ENCODE assay signal across 2 cellular contexts in the genomic region with DNA sequence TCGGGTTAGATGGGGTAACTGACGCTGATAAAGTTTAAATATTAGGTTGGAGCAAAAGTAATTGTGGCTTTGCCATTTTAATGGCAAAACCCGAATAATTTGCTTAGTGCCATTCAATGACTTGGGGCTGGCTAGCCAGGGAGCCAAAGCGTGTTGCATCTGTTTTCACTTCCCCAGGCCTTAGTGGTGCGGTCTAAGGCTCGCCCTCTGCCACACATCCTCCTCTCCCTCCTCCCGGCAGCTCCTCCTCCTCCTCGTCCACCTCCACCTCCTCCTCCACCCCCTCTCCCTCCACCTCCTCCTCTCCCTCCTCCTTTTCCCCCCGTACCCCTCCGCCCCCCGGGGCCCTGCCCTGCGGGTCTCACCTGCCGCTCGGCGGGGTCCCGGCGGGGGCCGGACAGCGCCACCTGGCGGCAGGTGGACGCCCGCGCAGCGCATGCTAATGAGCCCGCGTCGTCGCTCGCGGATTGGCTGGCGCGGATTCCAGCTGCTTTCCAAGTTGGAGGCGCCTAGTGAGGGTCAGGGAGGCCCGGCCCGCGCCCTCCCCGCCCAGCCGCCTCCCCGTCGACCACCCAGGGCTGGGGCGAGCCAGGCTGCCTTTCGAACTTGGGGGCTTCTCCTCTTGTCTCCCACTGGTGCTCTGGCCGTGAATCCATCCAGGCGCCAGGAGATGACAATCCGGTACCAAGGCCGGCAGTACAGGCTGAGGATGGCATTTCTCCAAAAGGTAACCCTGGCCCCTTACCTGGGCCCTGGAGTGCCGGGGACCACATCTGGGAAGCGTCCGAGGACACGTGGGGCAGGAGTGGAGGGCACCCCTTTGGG.
TF ChIP-seq lines count a peak whose summit lies in the region.

No MANE protein-coding gene starts in this region.

TF ChIP-seq in HEK293T, 16 proteins besides CTCF, POLR2A, EP300 and RAD21 (continued from another document):
- TF ChIP-seq CTBP1 (IDR thresholded peaks at IDR 0.05; ENCODE audit: borderline replicate concordance) = no peak
- TF ChIP-seq HDGF (IDR thresholded peaks at IDR 0.05; ENCODE audit: borderline replicate concordance) = no peak
- TF ChIP-seq TARDBP (IDR thresholded peaks at IDR 0.05) = no peak

TF ChIP-seq in SK-N-SH, 30 proteins besides CTCF, POLR2A, EP300 and RAD21 (continued from another document):
- TF ChIP-seq, protein P1, sequence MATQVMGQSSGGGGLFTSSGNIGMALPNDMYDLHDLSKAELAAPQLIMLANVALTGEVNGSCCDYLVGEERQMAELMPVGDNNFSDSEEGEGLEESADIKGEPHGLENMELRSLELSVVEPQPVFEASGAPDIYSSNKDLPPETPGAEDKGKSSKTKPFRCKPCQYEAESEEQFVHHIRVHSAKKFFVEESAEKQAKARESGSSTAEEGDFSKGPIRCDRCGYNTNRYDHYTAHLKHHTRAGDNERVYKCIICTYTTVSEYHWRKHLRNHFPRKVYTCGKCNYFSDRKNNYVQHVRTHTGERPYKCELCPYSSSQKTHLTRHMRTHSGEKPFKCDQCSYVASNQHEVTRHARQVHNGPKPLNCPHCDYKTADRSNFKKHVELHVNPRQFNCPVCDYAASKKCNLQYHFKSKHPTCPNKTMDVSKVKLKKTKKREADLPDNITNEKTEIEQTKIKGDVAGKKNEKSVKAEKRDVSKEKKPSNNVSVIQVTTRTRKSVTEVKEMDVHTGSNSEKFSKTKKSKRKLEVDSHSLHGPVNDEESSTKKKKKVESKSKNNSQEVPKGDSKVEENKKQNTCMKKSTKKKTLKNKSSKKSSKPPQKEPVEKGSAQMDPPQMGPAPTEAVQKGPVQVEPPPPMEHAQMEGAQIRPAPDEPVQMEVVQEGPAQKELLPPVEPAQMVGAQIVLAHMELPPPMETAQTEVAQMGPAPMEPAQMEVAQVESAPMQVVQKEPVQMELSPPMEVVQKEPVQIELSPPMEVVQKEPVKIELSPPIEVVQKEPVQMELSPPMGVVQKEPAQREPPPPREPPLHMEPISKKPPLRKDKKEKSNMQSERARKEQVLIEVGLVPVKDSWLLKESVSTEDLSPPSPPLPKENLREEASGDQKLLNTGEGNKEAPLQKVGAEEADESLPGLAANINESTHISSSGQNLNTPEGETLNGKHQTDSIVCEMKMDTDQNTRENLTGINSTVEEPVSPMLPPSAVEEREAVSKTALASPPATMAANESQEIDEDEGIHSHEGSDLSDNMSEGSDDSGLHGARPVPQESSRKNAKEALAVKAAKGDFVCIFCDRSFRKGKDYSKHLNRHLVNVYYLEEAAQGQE (IDR thresholded peaks at IDR 0.05; ENCODE audit: low read depth, low read length) = no peak
- TF ChIP-seq MXI1 (IDR thresholded peaks at IDR 0.05; ENCODE audit: low read depth, low read length) = peak; percentile 75; the same call in 1 of the 2 replicates
- TF ChIP-seq SMC3 (IDR thresholded peaks at IDR 0.05; ENCODE audit: low read depth, low read length) = peak; percentile 71
